Comparison of ENCODE assay signal across 18 cellular contexts in the genomic region with DNA sequence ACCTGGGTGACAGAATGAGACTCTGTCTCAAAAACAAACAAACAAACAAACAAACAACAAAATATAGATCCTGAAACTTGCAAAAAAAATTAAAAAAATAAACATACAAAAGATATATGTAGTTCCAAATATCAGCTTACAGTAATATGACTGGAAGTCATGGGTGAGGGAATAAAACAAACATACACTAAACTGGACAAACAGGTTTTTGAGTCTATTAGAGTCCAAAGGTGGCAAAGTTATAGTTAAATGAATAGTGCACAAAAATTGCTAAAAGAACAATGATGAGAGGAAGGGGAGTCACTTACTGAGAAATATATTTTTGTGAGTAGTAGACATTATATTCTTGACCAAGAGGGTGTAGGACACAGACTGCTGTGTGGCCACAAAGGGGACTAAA. TPM values are rescaled to one million over a fixed set of nuclear protein-coding genes. Genes with fewer than 3 reads are reported as not detected.
DNase-seq lines count a peak whose midpoint lies in the region; ATAC-seq and TF ChIP-seq lines count a peak whose summit lies in the region.
"Had no signal": no experiment of that assay in that cellular context is flagged by ENCODE, and none has a peak within 500 bp of the region (broad histone marks: within the 10 kb centered on the region; RNA-seq: fewer than 3 reads in every experiment).

No MANE protein-coding gene starts in this region.

- H2AFZ ChIP-seq in mammary epithelial cell (ENCODE audit: low read depth, low read length): no peak overlapping the region
- H2AFZ ChIP-seq: GM23248 had no signal

- ATAC-seq in lower lobe of right lung (peak; percentile 61 to 65), GM18870 (IDR thresholded peaks at IDR 0.05; ENCODE audit: unreplicated experiment) (no peak)
- ATAC-seq: CD8-positive, alpha-beta T cell; GM12878; left lobe of liver; natural killer cell; stimulated activated naive B cell treated with anti-CD40 and anti-IgM and Interleukin-4, amounts not matched to agents 10 μg/mL and 1 μg/mL and 100 μg/mL, for 72 hours had no signal

- intact Hi-C loops in mammary epithelial cell (cut with micrococcal nuclease) (no loop called here), lower lobe of right lung (cut with DNase I) (no loop called here)

- no TSS peak for BruUV-seq in mammary epithelial cell (replicated peaks; lab: Mats Ljungman, UMichigan)

- CTCF ChIA-PET in mammary epithelial cell (lab: Charles Lee; ENCODE audit: low non-redundant PET): no interaction called here

- H3K9me3 ChIP-seq in mammary epithelial cell (replicated peaks; ENCODE audit: insufficient read depth, low read length): no peaks in the 10 kb centered on the region
- no peaks in the 10 kb centered on the region for H3K9me3 ChIP-seq in lower lobe of right lung

- peaks cover 6% of the 10 kb centered on the region for H3K79me2 ChIP-seq in mammary epithelial cell (ENCODE audit: insufficient read depth, low read length)

- H3K27me3 ChIP-seq in mammary epithelial cell (ENCODE audit: insufficient read depth, low read length) (no peaks in the 10 kb centered on the region), lower lobe of right lung (ENCODE audit: low read depth) (no peaks in the 10 kb centered on the region)

- in situ Hi-C loops in mammary epithelial cell (cut with MboI; ENCODE audit: low sequenced_read_pairs in 2 of 2): no loop called here

- no peak overlapping the region for H3K4me2 ChIP-seq in mammary epithelial cell (ENCODE audit: insufficient read depth, low read depth, low read length)

- no peak overlapping the region for H3K9ac ChIP-seq in mammary epithelial cell (ENCODE audit: insufficient read depth, low read length)
- H3K9ac ChIP-seq: GM23248 had no signal

- no peak for TF ChIP-seq CTCF in C4-2B (conservative IDR thresholded peaks at IDR 0.05)
- TF ChIP-seq CTCF in LNCaP clone FGC (IDR thresholded peaks at IDR 0.05; ENCODE audit: control insufficient read depth, extremely low read depth, insufficient read depth): no peak
- TF ChIP-seq CTCF in mammary epithelial cell (conservative IDR thresholded peaks at IDR 0.05 in 1 of 2, IDR thresholded peaks at IDR 0.05 in 1 of 2; ENCODE audit: extremely low read depth in 1 of 2, insufficient read depth in 1 of 2, low read depth in 1 of 2, low read length in 2 of 2): no peak
- TF ChIP-seq CTCF in lower lobe of right lung (IDR thresholded peaks at IDR 0.05): no peak

- H3K4me1 ChIP-seq in mammary epithelial cell (ENCODE audit: insufficient read depth, low read length): peaks cover 11% of the 10 kb centered on the region
- H3K4me1 ChIP-seq in lower lobe of right lung: peaks cover 12% of the 10 kb centered on the region

- H4K20me1 ChIP-seq in mammary epithelial cell (ENCODE audit: insufficient read depth, low read length): no peaks in the 10 kb centered on the region

- H3K27ac ChIP-seq in C4-2B (peak overlapping the region; percentile 74), mammary epithelial cell (ENCODE audit: insufficient read depth, low read depth, low read length) (no peak overlapping the region), lower lobe of right lung (no peak overlapping the region)
- H3K27ac ChIP-seq: GM23248 had no signal

- DNase-seq in LNCaP clone FGC (ENCODE audit: low read depth): peak; percentile 66
- DNase-seq in mammary epithelial cell: peak; percentile 36
- DNase-seq in lower lobe of right lung: no peak
- no peak for DNase-seq in AG20443 (ENCODE audit: low spot score)
- no peak for DNase-seq in NCI-H1930 (lab: John Stamatoyannopoulos, UW)
- DNase-seq in epidermal melanocyte (ENCODE audit: insufficient read length, low spot score): no peak
- DNase-seq: activated CD4-positive, alpha-beta T cell treated with anti-CD3 and anti-CD28 coated beads, Interleukin-2, amount 50 U/mL, for 4 hours; activated T-cell treated with anti-CD3 and anti-CD28 coated beads, Interleukin-2, amount 50 U/mL, for 24 hours; CD8-positive, alpha-beta T cell; GM23248; KBM-7; natural killer cell; NCI-H524; stimulated activated naive B cell treated with anti-CD40 and anti-IgM and Interleukin-4, amounts not matched to agents 10 μg/mL and 1 μg/mL and 100 μg/mL, for 72 hours had no signal

- dilution Hi-C loops in mammary epithelial cell (cut with HindIII; ENCODE audit: low sequenced_read_pairs): no loop called here

- H3K36me3 ChIP-seq in mammary epithelial cell (ENCODE audit: insufficient read depth, low read length) (peaks cover 10% of the 10 kb centered on the region), lower lobe of right lung (peaks cover 15% of the 10 kb centered on the region)

- H3K4me3 ChIP-seq in LNCaP clone FGC (ENCODE audit: low read depth, low read length) (peak overlapping the region; percentile 26; the same call in 1 of the 2 replicates), mammary epithelial cell (replicated peaks in 1 of 3; ENCODE audit: insufficient read depth in 1 of 3, low read depth in 2 of 3, low read length in 3 of 3) (no peak overlapping the region), lower lobe of right lung (no peak overlapping the region)
- H3K4me3 ChIP-seq: GM12878, GM23248 had no signal

RNA-seq across cellular contexts. Expression of gene RSBN1L, which starts 16.7 kb away (rescaled TPM):
- 10 to 100 TPM in 1 of 2 donors, 1 to 10 TPM in 1; 8.8 to 12.8 TPM for total RNA-seq in mammary epithelial cell
- polyA plus RNA-seq in mammary epithelial cell: 5.0 TPM
- polyA minus RNA-seq in mammary epithelial cell: 36.5 TPM
- total RNA-seq in lower lobe of right lung: 26.8 TPM

Comparison
In these comparisons a context has a peak if more than half of its experiments do, and no peak if none do; other contexts are left out.
1. DNase-seq: peak in LNCaP clone FGC (single experiment) and mammary epithelial cell (single experiment); none in lower lobe of right lung (single experiment), AG20443 (single experiment), NCI-H1930 (0 of 2) and epidermal melanocyte (single experiment).